Comparison of ENCODE assay signal across 17 cellular contexts in the genomic region with DNA sequence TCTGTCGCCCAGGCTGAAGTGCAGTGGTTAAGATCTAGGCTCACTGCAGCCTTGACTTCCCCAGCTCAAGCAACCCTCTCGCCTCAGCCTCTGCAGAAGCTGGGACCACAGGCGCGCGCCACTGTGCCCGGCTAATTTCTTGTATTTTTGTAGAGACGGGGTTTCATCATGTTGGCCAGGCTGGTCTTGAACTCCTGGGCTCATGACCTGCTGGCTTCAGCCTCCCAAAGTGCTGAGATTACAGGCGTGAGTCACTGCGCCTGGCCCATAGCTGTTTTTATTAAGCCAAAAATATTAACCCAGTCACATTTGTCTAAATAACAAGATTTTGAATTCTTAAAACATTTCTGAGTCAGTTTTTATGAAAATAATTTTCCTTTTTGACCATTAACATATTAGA. TPM values are rescaled to one million over a fixed set of nuclear protein-coding genes. Genes with fewer than 3 reads are reported as not detected.
DNase-seq lines count a peak whose midpoint lies in the region; TF ChIP-seq lines count a peak whose summit lies in the region.
"Had no signal": no experiment of that assay in that cellular context is flagged by ENCODE, and none has a peak within 500 bp of the region (broad histone marks: within the 10 kb centered on the region; RNA-seq: fewer than 3 reads in every experiment).

No MANE protein-coding gene starts in this region.

- H3K27me3 ChIP-seq in HUES48 (ENCODE audit: control insufficient read depth, insufficient read depth, low read length), result 0 out of 2 replicates have a peak, but pooled peaks cover 6% of the 10 kb centered on the region
- no peaks in the 10 kb centered on the region for H3K27me3 ChIP-seq in esophagus muscularis mucosa
- no peaks in the 10 kb centered on the region for H3K27me3 ChIP-seq in mesenchymal stem cell (ENCODE audit: control insufficient read depth in 1 of 2, insufficient read depth in 1 of 2, low read length in 2 of 2)
- no peaks in the 10 kb centered on the region for H3K27me3 ChIP-seq in suprapubic skin

- H3K23ac ChIP-seq in mesenchymal stem cell (ENCODE audit: low read length in 2 of 2), result no peak overlapping the region

- H3K4ac ChIP-seq in mesenchymal stem cell (ENCODE audit: low read depth in 1 of 2, low read length in 2 of 2), result no peak overlapping the region

- TF ChIP-seq CTCF in esophagus muscularis mucosa (IDR thresholded peaks at IDR 0.05) (no peak), suprapubic skin (IDR thresholded peaks at IDR 0.05) (no peak)

- 83% methylated on average over 9 of the region's 9 CpGs for WGBS in esophagus muscularis mucosa
- over 99% methylated on average over 8 of the region's 9 CpGs for WGBS in mesenchymal stem cell
- WGBS in suprapubic skin, result 88% methylated on average over 9 of the region's 9 CpGs

- no peak overlapping the region for H3K9ac ChIP-seq in HUES48 (ENCODE audit: low read depth, low read length)
- peak overlapping the region; percentile 40 for H3K9ac ChIP-seq in mesenchymal stem cell (ENCODE audit: low read length)

- TF ChIP-seq POLR2A in esophagus muscularis mucosa (IDR thresholded peaks at IDR 0.05; ENCODE audit: low read depth) (no peak), suprapubic skin (IDR thresholded peaks at IDR 0.05) (no peak)

- no peak overlapping the region for H2BK12ac ChIP-seq in mesenchymal stem cell (ENCODE audit: low read length in 2 of 2)

- H2BK15ac ChIP-seq in mesenchymal stem cell (ENCODE audit: low read depth, poor library complexity, severe bottlenecking), result no peak overlapping the region

- no peak overlapping the region for H3K4me2 ChIP-seq in mesenchymal stem cell (ENCODE audit: low read length, poor library complexity, severe bottlenecking)

- DNase-seq in esophagus muscularis mucosa (ENCODE audit: extremely low spot score), result no peak
- DNase-seq in mesenchymal stem cell, result no peak
- DNase-seq in suprapubic skin (ENCODE audit: low spot score in 2 of 2), result peak in 1 of 2 donors; percentile 51
- DNase-seq in amygdala (lab: John Stamatoyannopoulos, UW), result no peak
- no peak for DNase-seq in occipital lobe (lab: John Stamatoyannopoulos, UW)
- DNase-seq in activated gamma-delta T cell treated with Interleukin-2 at 50 U/mL for 16 hours, result no peak
- DNase-seq: activated effector memory CD4-positive, alpha-beta T cell treated with Interleukin-2 at 50 U/mL for 16 hours; Caco-2; EL; NCI-H1105 treated with DMSO at 0.1 percent for 48 hours; NCI-H2171; NCI-H526 treated with DMSO at 0.1 percent for 48 hours had no signal

- H2AFZ ChIP-seq in mesenchymal stem cell (ENCODE audit: low read depth, low read length), result no peak overlapping the region

- H3K36me3 ChIP-seq in HUES48 (ENCODE audit: control insufficient read depth, insufficient read depth, low read length) (no peaks in the 10 kb centered on the region), esophagus muscularis mucosa (no peaks in the 10 kb centered on the region), mesenchymal stem cell (ENCODE audit: control insufficient read depth in 1 of 2, insufficient read depth in 2 of 2, low read depth in 1 of 2, low read length in 2 of 2) (no peaks in the 10 kb centered on the region), suprapubic skin (no peaks in the 10 kb centered on the region)

- H2BK120ac ChIP-seq in mesenchymal stem cell (ENCODE audit: low read depth, low read length), result no peak overlapping the region

- no peak overlapping the region for H2BK5ac ChIP-seq in mesenchymal stem cell (ENCODE audit: low read depth, low read length, poor library complexity, severe bottlenecking)

- no peak overlapping the region for H2AK5ac ChIP-seq in mesenchymal stem cell (ENCODE audit: low read length, severe bottlenecking)

- peak overlapping the region; percentile 44; the same call in 1 of the 2 replicates for H3K4me3 ChIP-seq in HUES48 (ENCODE audit: low read depth, low read length)
- H3K4me3 ChIP-seq in esophagus muscularis mucosa, result peak overlapping the region; percentile 44 to 60 (median 54)
- peak overlapping the region in 1 of 2 experiments; percentile 65 for H3K4me3 ChIP-seq in mesenchymal stem cell (ENCODE audit: insufficient read depth in 1 of 2, low read depth in 1 of 2, low read length in 2 of 2)
- peak overlapping the region; percentile 40 for H3K4me3 ChIP-seq in suprapubic skin

- H4K8ac ChIP-seq in mesenchymal stem cell (ENCODE audit: low read length), result no peak overlapping the region

- H3K27ac ChIP-seq in HUES48 (ENCODE audit: low read depth, low read length) (no peak overlapping the region), esophagus muscularis mucosa (replicated peaks in 1 of 4) (peak overlapping the region in 3 of 4 donors; percentile 53 to 65 (median 62)), mesenchymal stem cell (ENCODE audit: low read length, poor library complexity, severe bottlenecking) (no peak overlapping the region), suprapubic skin (no peak overlapping the region)

- no peak overlapping the region for H3K18ac ChIP-seq in mesenchymal stem cell (ENCODE audit: low read depth in 1 of 2, low read length in 2 of 2)

- no peaks in the 10 kb centered on the region for H3K4me1 ChIP-seq in HUES48 (ENCODE audit: control insufficient read depth, insufficient read depth, low read length)
- peaks cover 6 to 14% (median 10%) of the 10 kb centered on the region in 4 donors for H3K4me1 ChIP-seq in esophagus muscularis mucosa
- peaks cover 7% of the 10 kb centered on the region for H3K4me1 ChIP-seq in mesenchymal stem cell (ENCODE audit: control insufficient read depth, insufficient read depth, low read depth, low read length)
- peaks cover 6% of the 10 kb centered on the region for H3K4me1 ChIP-seq in suprapubic skin

- H3K79me1 ChIP-seq in mesenchymal stem cell (replicated peaks; ENCODE audit: low read length, poor library complexity, severe bottlenecking), result no peaks in the 10 kb centered on the region

- H4K91ac ChIP-seq in mesenchymal stem cell (ENCODE audit: low read length), result no peak overlapping the region

- TF ChIP-seq EP300 in esophagus muscularis mucosa (IDR thresholded peaks at IDR 0.05) (no peak), suprapubic skin (IDR thresholded peaks at IDR 0.05) (no peak)

- intact Hi-C loops in esophagus muscularis mucosa (cut with DNase I), result loop anchor here (5.0 kb wide), 3 partner anchors 43 to 188 kb away; no protein-coding TSS in a partner anchor

- no peak overlapping the region for H3K14ac ChIP-seq in mesenchymal stem cell (ENCODE audit: low read length in 2 of 2)

- H3K9me3 ChIP-seq in HUES48 (ENCODE audit: control insufficient read depth, insufficient read depth, low read length) (peaks cover 13% of the 10 kb centered on the region), esophagus muscularis mucosa (no peaks in the 10 kb centered on the region), mesenchymal stem cell (ENCODE audit: control insufficient read depth, low read length) (peaks cover 6% of the 10 kb centered on the region), suprapubic skin (no peaks in the 10 kb centered on the region)

RNA-seq across cellular contexts. Expression of a gene that starts 6.3 kb away (rescaled TPM):
- total RNA-seq in esophagus muscularis mucosa, result 10 to 100 TPM in 1 of 4 donors, 1 to 10 TPM in 3; 5.8 to 11.8 (median 9.4) TPM
- polyA plus RNA-seq in mesenchymal stem cell (2013, experiment 1 of 2), result 4.5 TPM
- 4.7 TPM for polyA plus RNA-seq in mesenchymal stem cell (2013, experiment 2 of 2)
- total RNA-seq in suprapubic skin, result 10 to 100 TPM; 10.2 to 15.9 (median 12.2) TPM
- total RNA-seq in occipital lobe, result 11.7 TPM

RNA-seq across cellular contexts. Expression of a gene that starts 19.7 kb away (rescaled TPM):
- total RNA-seq in esophagus muscularis mucosa, result 100 to 1,000 TPM in 3 of 4 donors, 10 to 100 TPM in 1; 99.2 to 342 (median 175) TPM
- polyA plus RNA-seq in mesenchymal stem cell (2013, experiment 1 of 2), result 37.6 TPM
- polyA plus RNA-seq in mesenchymal stem cell (2013, experiment 2 of 2), result 36.4 TPM
- 10 to 100 TPM in 2 of 4 donors, 1 to 10 TPM in 2; 9.2 to 40.0 (median 15.4) TPM for total RNA-seq in suprapubic skin
- total RNA-seq in occipital lobe, result 1.2 TPM
- polyA plus RNA-seq: keratinocyte had no signal

RNA-seq across cellular contexts. Expression of a gene that starts 49.0 kb away (rescaled TPM):
- total RNA-seq in esophagus muscularis mucosa (under 1 TPM in 1 of 4 donors, not detected in 3; 0.40 TPM), suprapubic skin (under 1 TPM in 2 of 4 donors, not detected in 2; 0.48 to 0.52 TPM), occipital lobe (6.1 TPM)
- polyA plus RNA-seq in mesenchymal stem cell (2013, experiment 1 of 2), result not detected
- polyA plus RNA-seq in mesenchymal stem cell (2013, experiment 2 of 2), result not detected
- total RNA-seq: activated CD4-positive, alpha-beta T cell treated with anti-CD3 and anti-CD28 coated beads, Interleukin-2, amount 10 ng/mL, durations not matched to agents 7 days and 5 days; Caco-2; H4; T-helper 1 cell treated with Interleukin-12 subunit alpha and Interleukin-12 subunit beta and Interleukin-4 antibody, amounts not matched to agents 30 ng/mL and 1 ng/mL, for 36 hours had no signal
- polyA plus RNA-seq: keratinocyte had no signal

Comparison
In these comparisons a context has a peak if more than half of its experiments do, and no peak if none do; other contexts are left out.
1. H3K27ac ChIP-seq: peak in esophagus muscularis mucosa (3 of 4); none in HUES48 (single experiment), mesenchymal stem cell (single experiment) and suprapubic skin (single experiment).